ENCODE assay signal across 16 cellular contexts in genomic region chr19:33513424-33513823, GRCh38. TPM values are rescaled to one million over a fixed set of nuclear protein-coding genes. Genes with fewer than 3 reads are reported as not detected.
A peak's percentile ranks its signal among the peaks of the same experiment; 100 is the strongest.
DNase-seq lines count a peak whose midpoint lies in the region; ATAC-seq and TF ChIP-seq lines count a peak whose summit lies in the region.
"Had no signal": no experiment of that assay in that cellular context is flagged by ENCODE, and none has a peak within 500 bp of the region (broad histone marks: within the 10 kb centered on the region; RNA-seq: fewer than 3 reads in every experiment).

No MANE protein-coding gene starts in this region.

- peaks cover 3% of the 10 kb centered on the region for H4K20me1 ChIP-seq in neural progenitor cell (ENCODE audit: low read depth)

- intact Hi-C loops in Right ventricle myocardium superior (cut with DNase I): no loop called here
- intact Hi-C loops in heart right ventricle (cut with DNase I): loop anchor here in 1 of 10 donors (10.0 kb wide), 1 partner anchor 909 kb away; no protein-coding TSS in a partner anchor
- intact Hi-C loops in esophagus squamous epithelium (cut with DNase I): no loop called here

- 88 to 92% methylated on average over 9 of the region's 9 CpGs for WGBS in heart right ventricle, 2 donors
- WGBS in esophagus squamous epithelium, 2 donors: 87 to 88% methylated on average over 9 of the region's 9 CpGs

- peaks cover 0 to 20% (median 8%) of the 10 kb centered on the region in 9 donors for H3K4me1 ChIP-seq in heart right ventricle
- peaks cover 6% of the 10 kb centered on the region for H3K4me1 ChIP-seq in neural progenitor cell
- H3K4me1 ChIP-seq in esophagus squamous epithelium: peaks cover 10 to 38% (median 11%) of the 10 kb centered on the region in 3 donors
- H3K4me1 ChIP-seq: A549, Caco-2 had no signal

- DNase-seq in Right ventricle myocardium superior (peak; percentile 33), heart right ventricle (no peak), chondrocyte (ENCODE audit: low spot score) (peak; percentile 86), neural progenitor cell (ENCODE audit: low spot score) (no peak), type B pancreatic cell (ENCODE audit: extremely low spot score, unreplicated experiment) (no peak), esophagus squamous epithelium (lab: John Stamatoyannopoulos, UW) (no peak), NCI-H2107 (lab: John Stamatoyannopoulos, UW) (no peak)
- DNase-seq: AML-193; Caco-2; CD4-positive, alpha-beta T cell; GM23248; H7 had no signal

- H3K9ac ChIP-seq in neural progenitor cell: no peak overlapping the region
- H3K9ac ChIP-seq: GM23248 had no signal

- TF ChIP-seq POLR2A in esophagus squamous epithelium (IDR thresholded peaks at IDR 0.05): no peak

- H3K4me1 Mint-ChIP-seq in chondrocyte (ENCODE audit: low read depth) (no peaks in the 10 kb centered on the region), neural progenitor cell (peaks cover 4% of the 10 kb centered on the region), type B pancreatic cell (ENCODE audit: unreplicated experiment) (peaks cover 12% of the 10 kb centered on the region)

- H3K27ac Mint-ChIP-seq in chondrocyte (ENCODE audit: unreplicated experiment) (no peak overlapping the region), neural progenitor cell (peak overlapping the region; percentile 68), type B pancreatic cell (peak overlapping the region; percentile 26)
- H3K27ac Mint-ChIP-seq: CD4-positive, alpha-beta T cell had no signal

- H3K9me3 Mint-ChIP-seq in chondrocyte (ENCODE audit: low read depth) (no peaks in the 10 kb centered on the region), neural progenitor cell (no peaks in the 10 kb centered on the region), type B pancreatic cell (peaks cover 5% of the 10 kb centered on the region)
- H3K9me3 Mint-ChIP-seq: CD4-positive, alpha-beta T cell had no signal

- peak; percentile 28 for ATAC-seq in Right ventricle myocardium superior (ENCODE audit: poor library complexity)
- ATAC-seq in heart right ventricle: no peak
- ATAC-seq in HG02870 (IDR thresholded peaks at IDR 0.05; ENCODE audit: unreplicated experiment): no peak
- ATAC-seq: A549 had no signal

- no peak overlapping the region for H3K4me3 Mint-ChIP-seq in chondrocyte (ENCODE audit: unreplicated experiment)
- no peak overlapping the region for H3K4me3 Mint-ChIP-seq in neural progenitor cell
- no peak overlapping the region for H3K4me3 Mint-ChIP-seq in type B pancreatic cell
- H3K4me3 Mint-ChIP-seq: CD4-positive, alpha-beta T cell had no signal

- TF ChIP-seq CTCF in heart right ventricle (IDR thresholded peaks at IDR 0.05) (no peak), chondrocyte (IDR thresholded peaks at IDR 0.05) (no peak), neural progenitor cell (IDR thresholded peaks at IDR 0.05) (no peak), type B pancreatic cell (conservative IDR thresholded peaks at IDR 0.05) (no peak), esophagus squamous epithelium (IDR thresholded peaks at IDR 0.05) (no peak)

- no peaks in the 10 kb centered on the region for H3K27me3 Mint-ChIP-seq in chondrocyte (ENCODE audit: low read depth)
- H3K27me3 Mint-ChIP-seq in neural progenitor cell (ENCODE audit: insufficient read depth, low read depth): peaks cover 2% of the 10 kb centered on the region
- H3K27me3 Mint-ChIP-seq in type B pancreatic cell: no peaks in the 10 kb centered on the region
- H3K27me3 Mint-ChIP-seq: CD4-positive, alpha-beta T cell had no signal

- peaks cover 3% of the 10 kb centered on the region for H3F3A ChIP-seq in neural progenitor cell (ENCODE audit: low read depth)

- H3K36me3 ChIP-seq in heart right ventricle (peaks cover 0 to 37% (median 6%) of the 10 kb centered on the region in 9 donors), neural progenitor cell (no peaks in the 10 kb centered on the region), esophagus squamous epithelium (peaks cover 0 to 37% (median 0%) of the 10 kb centered on the region in 3 donors)

- H3K27ac ChIP-seq in heart right ventricle (no peak overlapping the region), neural progenitor cell (no peak overlapping the region), esophagus squamous epithelium (no peak overlapping the region)
- H3K27ac ChIP-seq: 22Rv1, A549, C4-2B, GM23248 had no signal

- peaks cover 33% of the 10 kb centered on the region for H3K79me2 ChIP-seq in neural progenitor cell (ENCODE audit: low read depth)

- H3K27me3 ChIP-seq in heart right ventricle (no peaks in the 10 kb centered on the region), neural progenitor cell (no peaks in the 10 kb centered on the region), esophagus squamous epithelium (no peaks in the 10 kb centered on the region)

- H3K4me2 ChIP-seq in neural progenitor cell: no peak overlapping the region
- H3K4me2 ChIP-seq: A549 had no signal

- H3K4me3 ChIP-seq in heart right ventricle: no peak overlapping the region
- H3K4me3 ChIP-seq in neural progenitor cell: no peak overlapping the region
- H3K4me3 ChIP-seq in esophagus squamous epithelium: no peak overlapping the region
- H3K4me3 ChIP-seq: A549, GM23248 had no signal

- no peak overlapping the region for H2AFZ ChIP-seq in neural progenitor cell (replicated peaks)
- H2AFZ ChIP-seq: GM23248 had no signal

- H3K36me3 Mint-ChIP-seq in chondrocyte (ENCODE audit: low read depth): peaks cover 4% of the 10 kb centered on the region
- no peaks in the 10 kb centered on the region for H3K36me3 Mint-ChIP-seq in neural progenitor cell
- H3K36me3 Mint-ChIP-seq in type B pancreatic cell: peaks cover 5% of the 10 kb centered on the region

- H3K9me3 ChIP-seq in heart right ventricle: no peaks in the 10 kb centered on the region
- H3K9me3 ChIP-seq in neural progenitor cell (ENCODE audit: low read depth): no peaks in the 10 kb centered on the region
- no peaks in the 10 kb centered on the region for H3K9me3 ChIP-seq in esophagus squamous epithelium
- H3K9me3 ChIP-seq: A549, Caco-2 had no signal

RNA-seq across cellular contexts. Expression of gene PEPD, which starts 8.2 kb away (rescaled TPM):
- total RNA-seq in Right ventricle myocardium superior: 29.6 TPM
- total RNA-seq in heart right ventricle: 10 to 100 TPM; 20.4 to 35.6 (median 26.8) TPM
- polyA plus RNA-seq in heart right ventricle: 10 to 100 TPM; 21.6 to 47.7 TPM
- total RNA-seq in chondrocyte: 55.6 to 68.7 TPM (median 62.0 TPM) in 3 replicates
- total RNA-seq in neural progenitor cell (ENCODE audit: low replicate concordance): 47.0 and 55.1 TPM in 2 replicates
- 84.7 and 139 TPM in 2 replicates for total RNA-seq in type B pancreatic cell (ENCODE audit: low replicate concordance)
- total RNA-seq in esophagus squamous epithelium: 10 to 100 TPM; 40.1 to 61.4 (median 53.4) TPM

Comparison
In these comparisons a context has a peak if more than half of its experiments do, and no peak if none do; other contexts are left out.
1. DNase-seq: peak in Right ventricle myocardium superior (single experiment) and chondrocyte (single experiment); none in heart right ventricle (0 of 2), neural progenitor cell (single experiment), type B pancreatic cell (single experiment), esophagus squamous epithelium (single experiment) and NCI-H2107 (single experiment).